ENCODE assay signal across 18 cellular contexts in the genomic region with DNA sequence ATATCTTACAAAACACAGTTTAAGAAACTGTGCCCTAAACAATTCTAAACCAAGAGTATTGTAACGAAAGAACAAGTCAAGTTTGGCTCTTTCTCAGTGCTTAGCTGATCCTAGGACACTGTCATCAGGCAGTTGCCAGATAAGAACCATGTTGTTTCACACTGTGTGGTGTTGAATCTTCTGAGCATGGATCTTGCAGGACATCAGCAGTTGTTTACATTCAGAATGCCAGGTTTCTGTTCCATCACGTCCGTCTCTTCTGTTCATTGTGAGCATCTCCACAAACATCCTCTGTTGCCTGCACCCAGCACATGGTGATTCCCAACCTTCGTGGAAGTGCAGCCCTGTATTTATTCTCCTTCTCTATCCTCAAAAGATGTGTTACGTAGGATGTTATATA.
DNase-seq lines count a peak whose midpoint lies in the region; ATAC-seq and TF ChIP-seq lines count a peak whose summit lies in the region.
"Had no signal": no experiment of that assay in that cellular context is flagged by ENCODE, and none has a peak within 500 bp of the region (broad histone marks: within the 10 kb centered on the region; RNA-seq: fewer than 3 reads in every experiment).

No MANE protein-coding gene starts in this region.

- no peak for TF ChIP-seq CTCF in heart left ventricle (IDR thresholded peaks at IDR 0.05)
- no peak for TF ChIP-seq CTCF in right atrium auricular region (IDR thresholded peaks at IDR 0.05)
- TF ChIP-seq CTCF in thyroid gland (IDR thresholded peaks at IDR 0.05) = no peak

- H3K27me3 ChIP-seq in heart left ventricle = no peaks in the 10 kb centered on the region
- no peaks in the 10 kb centered on the region for H3K27me3 ChIP-seq in right atrium auricular region
- no peaks in the 10 kb centered on the region for H3K27me3 ChIP-seq in thyroid gland
- H3K27me3 ChIP-seq: heart right ventricle, testis had no signal

- peaks cover 0 to 70% (median 24%) of the 10 kb centered on the region in 9 donors for H3K36me3 ChIP-seq in heart left ventricle
- H3K36me3 ChIP-seq in right atrium auricular region = peaks cover 12% of the 10 kb centered on the region
- peaks cover 0 to 6% of the 10 kb centered on the region in 2 donors for H3K36me3 ChIP-seq in thyroid gland

- no peak overlapping the region for H3K4me3 ChIP-seq in heart left ventricle
- no peak overlapping the region for H3K4me3 ChIP-seq in right atrium auricular region
- no peak overlapping the region for H3K4me3 ChIP-seq in thyroid gland (replicated peaks in 1 of 3)
- H3K4me3 ChIP-seq: heart right ventricle, SK-N-MC, testis had no signal

- no peak for TF ChIP-seq POLR2A in heart left ventricle (IDR thresholded peaks at IDR 0.05)
- no peak for TF ChIP-seq POLR2A in thyroid gland (IDR thresholded peaks at IDR 0.05)

- intact Hi-C loops in heart left ventricle (cut with DNase I) (no loop called here), thyroid gland (cut with DNase I) (no loop called here)

- DNase-seq in heart left ventricle (no peak), right atrium auricular region (ENCODE audit: low spot score) (no peak), medulla oblongata (ENCODE audit: extremely low spot score) (peak; percentile 62), thyroid gland (no peak), UCSD-AML1 (lab: John Stamatoyannopoulos, UW; ENCODE audit: unreplicated experiment) (no peak), HPDE6-E6E7 (ENCODE audit: extremely low spot score) (no peak)
- DNase-seq: activated CD4-positive, alpha-beta T cell treated with anti-CD3 and anti-CD28 coated beads for 1 hour; activated CD8-positive, alpha-beta memory T cell treated with anti-CD3 and anti-CD28 coated beads, Interleukin-2, amount 50 U/mL, for 4 hours; activated naive CD4-positive, alpha-beta T cell; heart right ventricle; HFFc6; NCI-H187 treated with DMSO at 0.1 percent for 48 hours; NCI-H226; stimulated activated CD4-positive, alpha-beta T cell treated with anti-CD3 and anti-CD28 coated beads, Interleukin-12 subunit alpha, Interleukin-12 subunit beta, amount 100 ng/mL, for 4 hours; testis had no signal

- H3K9me3 ChIP-seq in heart left ventricle (no peaks in the 10 kb centered on the region), right atrium auricular region (no peaks in the 10 kb centered on the region), thyroid gland (no peaks in the 10 kb centered on the region)
- H3K9me3 ChIP-seq: heart right ventricle, testis had no signal

- ATAC-seq in heart left ventricle (peak in 3 of 4 donors; percentile 30 to 48 (median 43)), HG03521 (IDR thresholded peaks at IDR 0.05; ENCODE audit: unreplicated experiment) (no peak)

- no peak overlapping the region for H3K27ac ChIP-seq in heart left ventricle
- H3K27ac ChIP-seq in right atrium auricular region = no peak overlapping the region
- peak overlapping the region; percentile 61 for H3K27ac ChIP-seq in angular gyrus (ENCODE audit: low read depth, low read length)
- no peak overlapping the region for H3K27ac ChIP-seq in thyroid gland
- H3K27ac ChIP-seq: heart right ventricle, testis had no signal

- peaks cover 0 to 6% (median 0%) of the 10 kb centered on the region in 12 donors for H3K4me1 ChIP-seq in heart left ventricle
- H3K4me1 ChIP-seq in right atrium auricular region = peaks cover 0 to 6% of the 10 kb centered on the region in 2 donors
- H3K4me1 ChIP-seq in thyroid gland = no peaks in the 10 kb centered on the region
- H3K4me1 ChIP-seq: testis had no signal

- 48 to 64% (median 56%) methylated on average over 5 of the region's 5 CpGs for WGBS in heart left ventricle, 4 donors
- 85 to 94% methylated on average over 5 of the region's 5 CpGs for WGBS in thyroid gland, 2 donors
